Comparison of ENCODE assay signal across 25 cellular contexts in the genomic region with DNA sequence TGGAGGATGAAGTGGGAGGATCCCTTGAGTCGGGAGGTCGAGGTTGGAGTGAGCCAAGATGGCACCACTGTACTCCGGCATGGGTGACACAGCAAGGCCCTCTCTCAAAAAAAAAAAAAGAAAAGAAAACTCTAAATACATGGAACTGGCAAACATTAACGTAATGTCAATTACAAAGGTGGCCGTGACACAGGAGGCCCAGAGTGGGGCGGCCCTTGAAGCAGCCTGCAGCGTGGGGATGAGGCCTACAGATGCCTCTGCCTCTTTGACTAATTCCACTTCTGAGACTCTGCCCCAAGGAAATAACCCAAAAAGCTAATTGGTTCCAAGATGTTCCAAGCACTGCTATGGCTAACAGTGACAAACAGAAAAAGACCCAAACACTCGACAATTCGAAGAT. TPM values are rescaled to one million over a fixed set of nuclear protein-coding genes. Genes with fewer than 3 reads are reported as not detected.
"Had no signal": no experiment of that assay in that cellular context is flagged by ENCODE, and none has a peak within 500 bp of the region (broad histone marks: within the 10 kb centered on the region; RNA-seq: fewer than 3 reads in every experiment).

No MANE protein-coding gene starts in this region.

- H3K27ac Mint-ChIP-seq: IgD-negative memory B cell had no signal

- H3K36me3 ChIP-seq: SJSA1 had no signal

- H3K27ac ChIP-seq: KMS-11, SJSA1, SK-N-MC had no signal

- DNase-seq: Kasumi-1, MM.1S, NCI-H1092 treated with DMSO at 0.1 percent for 48 hours, NCI-H1436, NCI-H187, NCI-H2029, NCI-H2081 treated with DMSO at 0.1 percent for 48 hours, NCI-H2171, NCI-H226, NCI-H446, NCI-H510A, NCI-H524 treated with DMSO at 0.1 percent for 48 hours, NCI-H69, NCI-H774, Right ventricle myocardium superior, RPMI8226, SIG-M5 had no signal

- H3K9me3 Mint-ChIP-seq: IgD-negative memory B cell had no signal

- H3K4me1 Mint-ChIP-seq: IgD-negative memory B cell had no signal

- H3K27me3 ChIP-seq: SJSA1 had no signal

- H3K9me3 ChIP-seq: SJSA1 had no signal

- H3K4me3 ChIP-seq: K562, SJSA1, SK-N-MC had no signal

- H3K4me2 ChIP-seq: KMS-11 had no signal

- FAIRE-seq: K562, RCC 7860 had no signal

- H3K4me3 Mint-ChIP-seq: IgD-negative memory B cell had no signal

- H3K4me1 ChIP-seq: SJSA1 had no signal

- H3K9ac ChIP-seq: KMS-11 had no signal

RNA-seq across cellular contexts. Expression of a gene that starts 51.4 kb away (rescaled TPM):
- total RNA-seq: HT1080, K562, M059J, Right ventricle myocardium superior, SJSA1 had no signal
- polyA plus RNA-seq: K562 had no signal
